Comparison of ENCODE assay signal across 8 cellular contexts in the genomic region with DNA sequence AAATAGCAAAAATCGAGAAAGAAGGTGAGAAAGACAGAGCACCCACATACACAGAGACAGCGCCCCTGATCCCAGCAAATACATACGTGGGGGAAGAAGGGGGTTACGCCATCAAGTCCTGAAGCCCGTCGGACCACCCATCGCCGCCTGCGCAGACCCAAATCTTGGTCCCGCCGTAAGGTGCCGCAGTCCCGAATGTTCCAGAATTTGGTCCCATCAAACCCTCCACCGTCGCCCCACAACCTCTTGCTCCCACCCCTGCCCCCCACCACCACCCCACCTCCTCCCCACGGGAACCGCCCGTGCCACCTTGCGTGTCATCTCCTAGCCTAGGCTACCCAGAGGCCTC.
A peak's percentile ranks its signal among the peaks of the same experiment; 100 is the strongest.
DNase-seq lines count a peak whose midpoint lies in the region; ATAC-seq and TF ChIP-seq lines count a peak whose summit lies in the region.

No MANE protein-coding gene starts in this region.

- H3K27me3 ChIP-seq in layer of hippocampus (ENCODE audit: control insufficient read depth, insufficient read depth, low read length), result no peaks in the 10 kb centered on the region
- H3K27me3 ChIP-seq in stomach smooth muscle (ENCODE audit: control insufficient read depth in 1 of 2, insufficient read depth in 2 of 2, low read length in 2 of 2), result no peaks in the 10 kb centered on the region

- H3K9me3 ChIP-seq in stomach smooth muscle (ENCODE audit: control insufficient read depth in 2 of 2, low read length in 2 of 2), result no peaks in the 10 kb centered on the region

- no peak for ATAC-seq in HG03159 (IDR thresholded peaks at IDR 0.05; ENCODE audit: unreplicated experiment)

- H3K9ac ChIP-seq in stomach smooth muscle (ENCODE audit: low read length in 2 of 2), result peak overlapping the region; percentile 100

- DNase-seq in HFF-Myc (ENCODE audit: extremely low read depth, low read depth), result no peak
- no peak for DNase-seq in DMS153 treated with DMSO at 0.1 percent for 48 hours (lab: John Stamatoyannopoulos, UW; ENCODE audit: unreplicated experiment)
- DNase-seq in NCI-H1417 treated with DMSO at 0.1 percent for 48 hours (lab: John Stamatoyannopoulos, UW), result no peak
- no peak for DNase-seq in activated effector memory CD4-positive, alpha-beta T cell treated with anti-CD3 and anti-CD28 coated beads, Interleukin-2, amount 50 U/mL, for 16 hours

- peak overlapping the region; percentile 100 for H3K27ac ChIP-seq in angular gyrus (ENCODE audit: low read depth, low read length)
- H3K27ac ChIP-seq in layer of hippocampus (ENCODE audit: low read depth, low read length), result peak overlapping the region; percentile 98
- H3K27ac ChIP-seq in stomach smooth muscle (ENCODE audit: low read length), result peak overlapping the region; percentile 100

- H3K4me3 ChIP-seq in HFF-Myc (replicated peaks; ENCODE audit: low read depth, low read length), result 0 out of 2 replicates have a peak overlapping the region, but pooled peaks have one; percentile 17
- peak overlapping the region; percentile 100 for H3K4me3 ChIP-seq in stomach smooth muscle (ENCODE audit: low read length in 2 of 2)

- TF ChIP-seq CTCF in HFF-Myc (IDR thresholded peaks at IDR 0.05; ENCODE audit: low read depth, low read length, missing control alignments), result no peak

- peaks cover 80% of the 10 kb centered on the region for H3K4me1 ChIP-seq in stomach smooth muscle (ENCODE audit: control insufficient read depth, insufficient read depth, low read length)

- peaks cover 16 to 17% of the 10 kb centered on the region in 2 donors for H3K36me3 ChIP-seq in stomach smooth muscle (ENCODE audit: control insufficient read depth in 2 of 2, insufficient read depth in 2 of 2, low read length in 2 of 2)
